In the genomic region with DNA sequence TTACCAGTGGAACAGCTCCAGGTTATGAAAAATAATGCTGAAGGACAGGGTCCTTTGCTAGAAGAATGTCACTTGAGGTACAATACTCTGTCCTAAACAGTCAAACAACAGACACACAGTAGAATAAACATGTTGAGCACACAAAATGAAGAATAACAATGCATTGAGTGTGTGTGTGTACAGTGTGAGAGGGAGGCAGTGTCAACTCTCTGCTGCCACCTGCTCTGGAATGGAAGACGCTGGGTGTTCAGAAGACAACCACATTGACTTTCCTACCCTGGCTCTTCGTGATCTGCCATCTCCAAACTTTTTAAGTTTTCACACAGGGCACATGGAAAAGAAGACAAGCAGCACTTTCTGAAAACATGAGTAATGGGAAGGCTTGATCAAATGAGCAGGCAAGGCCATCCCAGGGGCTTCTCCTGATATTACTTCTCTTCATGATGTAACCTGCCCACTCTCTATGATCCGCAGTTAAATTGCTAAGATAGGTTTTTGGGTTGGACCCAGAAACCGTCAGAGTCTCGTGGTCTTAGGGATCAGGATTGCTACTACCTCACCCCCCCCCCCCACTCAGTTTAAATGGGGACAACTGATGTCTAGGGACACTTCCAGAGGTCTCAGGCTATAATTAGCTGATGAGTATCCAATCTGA, we compare ENCODE assay signal across 1 cellular context.
TF ChIP-seq lines count a peak whose summit lies in the region.

No MANE protein-coding gene starts in this region.

TF ChIP-seq in IMR-90, 13 proteins besides CTCF, POLR2A, EP300 and RAD21 (continued from another document):
- TF ChIP-seq USF2 (IDR thresholded peaks at IDR 0.05; ENCODE audit: low read depth, low read length) = no peak
- TF ChIP-seq, protein P1, sequence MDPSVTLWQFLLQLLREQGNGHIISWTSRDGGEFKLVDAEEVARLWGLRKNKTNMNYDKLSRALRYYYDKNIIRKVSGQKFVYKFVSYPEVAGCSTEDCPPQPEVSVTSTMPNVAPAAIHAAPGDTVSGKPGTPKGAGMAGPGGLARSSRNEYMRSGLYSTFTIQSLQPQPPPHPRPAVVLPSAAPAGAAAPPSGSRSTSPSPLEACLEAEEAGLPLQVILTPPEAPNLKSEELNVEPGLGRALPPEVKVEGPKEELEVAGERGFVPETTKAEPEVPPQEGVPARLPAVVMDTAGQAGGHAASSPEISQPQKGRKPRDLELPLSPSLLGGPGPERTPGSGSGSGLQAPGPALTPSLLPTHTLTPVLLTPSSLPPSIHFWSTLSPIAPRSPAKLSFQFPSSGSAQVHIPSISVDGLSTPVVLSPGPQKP (IDR thresholded peaks at IDR 0.05; ENCODE audit: borderline replicate concordance, low read depth, low read length) = no peak
- no peak for TF ChIP-seq RFX5 (IDR thresholded peaks at IDR 0.05; ENCODE audit: low read depth, low read length)
- TF ChIP-seq NFE2L2 (IDR thresholded peaks at IDR 0.05; ENCODE audit: low read depth, low read length) = no peak
- TF ChIP-seq CEBPB (IDR thresholded peaks at IDR 0.05; ENCODE audit: low read depth, low read length) = no peak
